In the genomic region with DNA sequence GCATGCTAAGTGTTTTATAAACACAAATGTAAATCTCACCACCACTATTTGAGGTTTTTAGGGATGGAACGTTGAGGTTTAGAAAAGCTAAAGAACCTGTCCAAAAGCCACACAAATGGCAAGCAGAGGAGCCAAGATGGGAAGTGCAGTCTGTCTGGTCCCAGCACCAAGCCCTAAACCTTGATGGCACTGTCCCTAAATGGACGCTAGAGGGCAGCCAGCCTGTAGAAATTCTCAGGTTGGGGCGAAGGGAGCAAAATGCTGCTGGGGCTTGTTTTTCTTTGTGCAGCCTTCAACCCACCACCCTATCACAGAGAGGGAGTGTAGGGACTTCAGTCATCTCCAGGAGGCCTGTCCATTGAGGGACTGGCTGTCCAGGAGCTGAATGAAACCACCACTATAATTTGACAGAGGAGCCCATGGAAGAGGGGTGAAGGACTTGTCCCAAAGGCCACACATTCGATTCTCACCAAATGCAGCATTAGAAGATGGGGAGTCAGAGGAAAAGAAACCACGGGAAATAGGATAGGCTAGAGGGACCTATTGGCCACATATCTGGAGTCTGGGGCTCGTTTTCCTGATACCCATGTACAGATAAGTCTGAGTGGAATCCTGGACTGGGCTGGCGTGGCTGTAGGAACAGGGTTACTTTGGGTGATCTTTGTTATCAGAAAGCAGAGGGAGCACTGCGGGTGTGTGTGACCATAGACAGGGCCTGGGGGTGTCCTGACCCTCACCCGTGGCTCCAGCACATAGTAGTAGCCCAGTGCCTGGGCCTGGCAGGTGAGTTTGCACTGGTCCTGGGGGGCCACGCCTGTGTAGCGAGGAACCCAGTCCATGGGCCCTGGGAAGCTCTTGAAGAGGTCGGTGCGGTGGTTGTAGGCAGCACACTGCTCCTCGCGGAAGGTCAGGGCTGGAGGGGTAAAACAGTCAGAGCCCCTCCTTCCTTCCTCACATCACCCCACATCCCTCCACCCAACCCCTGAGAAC, we compare ENCODE assay signal across 8 cellular contexts. TPM values are rescaled to one million over a fixed set of nuclear protein-coding genes. Genes with fewer than 3 reads are reported as not detected.
DNase-seq lines count a peak whose midpoint lies in the region; ATAC-seq and TF ChIP-seq lines count a peak whose summit lies in the region.

No MANE protein-coding gene starts in this region.

- H3K27ac ChIP-seq in mammary epithelial cell (ENCODE audit: insufficient read depth, low read depth, low read length) = no peak overlapping the region

- in situ Hi-C loops in mammary epithelial cell (cut with MboI; ENCODE audit: low sequenced_read_pairs in 2 of 2) = loop anchor here in 1 of 2 donors (10.0 to 25.0 kb wide), 2 partner anchors 192 to 545 kb away; partner anchors contain the start of gene DUSP12

- peak; percentile 83 for DNase-seq in GM10248 (ENCODE audit: extremely low spot score)
- DNase-seq in NCI-H2227 (lab: John Stamatoyannopoulos, UW; ENCODE audit: unreplicated experiment) = peak; percentile 87
- peak; percentile 48 for DNase-seq in mammary epithelial cell
- peak; percentile 72 for DNase-seq in kidney tubule cell (ENCODE audit: low spot score)
- peak; percentile 61 to 62 for DNase-seq in stimulated activated CD4-positive, alpha-beta T cell treated with anti-CD3 and anti-CD28 coated beads, Interleukin-2, amount 100 ng/mL, for 48 hours

- peak overlapping the region; percentile 17 for H2AFZ ChIP-seq in mammary epithelial cell (ENCODE audit: low read depth, low read length)

- no peaks in the 10 kb centered on the region for H3K79me2 ChIP-seq in mammary epithelial cell (ENCODE audit: insufficient read depth, low read length)

- no peaks in the 10 kb centered on the region for H3K27me3 ChIP-seq in mammary epithelial cell (ENCODE audit: insufficient read depth, low read length)

- peaks cover 1% of the 10 kb centered on the region for H3K4me1 ChIP-seq in mammary epithelial cell (ENCODE audit: insufficient read depth, low read length)

- no peak overlapping the region for H3K4me3 ChIP-seq in WI38 (ENCODE audit: low read depth, low read length)
- no peak overlapping the region for H3K4me3 ChIP-seq in mammary epithelial cell (replicated peaks in 1 of 3; ENCODE audit: insufficient read depth in 1 of 3, low read depth in 2 of 3, low read length in 3 of 3)

- 49% methylated on average over 15 of the region's 15 CpGs for WGBS in mammary epithelial cell (ENCODE audit: low coverage, missing lambda C conversion rate)

- intact Hi-C loops in mammary epithelial cell (cut with micrococcal nuclease) = loop anchor here (1.0 to 5.0 kb wide), 3 partner anchors 33 to 190 kb away; no protein-coding TSS in a partner anchor

- H3K9me3 ChIP-seq in mammary epithelial cell (replicated peaks; ENCODE audit: insufficient read depth, low read length) = no peaks in the 10 kb centered on the region

- no peaks in the 10 kb centered on the region for H4K20me1 ChIP-seq in mammary epithelial cell (ENCODE audit: insufficient read depth, low read length)

- dilution Hi-C loops in mammary epithelial cell (cut with HindIII; ENCODE audit: low sequenced_read_pairs) = no loop called here

- CTCF ChIA-PET in GM10248 (lab: Yijun Ruan, JAX) (interaction anchor here (0.7 to 6.2 kb wide), 31 partner anchors 9 to 410 kb away, joined by 3 to 65 read pairs (median 6); partner anchors contain the start of genes APOA2, FCER1G, NDUFS2 and PPOX), mammary epithelial cell (lab: Charles Lee; ENCODE audit: low non-redundant PET) (no interaction called here)

- no peak overlapping the region for H3K4me2 ChIP-seq in mammary epithelial cell (ENCODE audit: insufficient read depth, low read depth, low read length)

- POLR2A ChIA-PET in GM10248 (lab: Yijun Ruan, JAX) = no interaction called here

- H3K36me3 ChIP-seq in mammary epithelial cell (ENCODE audit: insufficient read depth, low read length) = no peaks in the 10 kb centered on the region

- ATAC-seq in HG03039 (IDR thresholded peaks at IDR 0.05; ENCODE audit: unreplicated experiment) (peak; percentile 42), HG03135 (IDR thresholded peaks at IDR 0.05; ENCODE audit: unreplicated experiment) (no peak)

- no peak overlapping the region for H3K9ac ChIP-seq in mammary epithelial cell (ENCODE audit: insufficient read depth, low read length)

- no TSS peak for BruUV-seq in mammary epithelial cell (replicated peaks; lab: Mats Ljungman, UMichigan)

- TF ChIP-seq CTCF in GM10248 (IDR thresholded peaks at IDR 0.05; ENCODE audit: control extremely low read depth, extremely low read depth, low read depth, missing control alignments) (peak; percentile 94), WI38 (IDR thresholded peaks at IDR 0.05; ENCODE audit: low read depth, low read length) (peak; percentile 85), mammary epithelial cell (conservative IDR thresholded peaks at IDR 0.05 in 1 of 2, IDR thresholded peaks at IDR 0.05 in 1 of 2; ENCODE audit: extremely low read depth in 1 of 2, insufficient read depth in 1 of 2, low read depth in 1 of 2, low read length in 2 of 2) (peak; percentile 91 to 94)

RNA-seq across cellular contexts. Expression of gene ADAMTS4, which starts 6.1 kb away (rescaled TPM):
- under 1 TPM; 0.16 to 0.17 TPM for total RNA-seq in mammary epithelial cell
- polyA plus RNA-seq in mammary epithelial cell = 0.07 TPM
- 0.16 TPM for polyA minus RNA-seq in mammary epithelial cell

RNA-seq across cellular contexts. Expression of gene NDUFS2, which starts 9.4 kb away (rescaled TPM):
- total RNA-seq in mammary epithelial cell = 10 to 100 TPM; 69.3 to 82.6 TPM
- polyA plus RNA-seq in mammary epithelial cell = 112 TPM
- 117 TPM for polyA minus RNA-seq in mammary epithelial cell

RNA-seq across cellular contexts. Expression of gene B4GALT3, which starts 15.5 kb away (rescaled TPM):
- 10 to 100 TPM; 25.8 to 32.1 TPM for total RNA-seq in mammary epithelial cell
- polyA plus RNA-seq in mammary epithelial cell = 33.8 TPM
- 120 TPM for polyA minus RNA-seq in mammary epithelial cell

RNA-seq across cellular contexts. Expression of gene FCER1G, which starts 22.3 kb away (rescaled TPM):
- 1 to 10 TPM in 1 of 2 donors, under 1 TPM in 1; 0.50 to 1.0 TPM for total RNA-seq in mammary epithelial cell
- 0.17 TPM for polyA plus RNA-seq in mammary epithelial cell
- not detected for polyA minus RNA-seq in mammary epithelial cell

RNA-seq across cellular contexts. Expression of gene PPOX, which starts 26.5 kb away (rescaled TPM):
- total RNA-seq in mammary epithelial cell = 10 to 100 TPM; 13.0 to 15.6 TPM
- polyA plus RNA-seq in mammary epithelial cell = 11.8 TPM
- 6.0 TPM for polyA minus RNA-seq in mammary epithelial cell
